21 cellular contexts compared by ENCODE assay signal in the genomic region with DNA sequence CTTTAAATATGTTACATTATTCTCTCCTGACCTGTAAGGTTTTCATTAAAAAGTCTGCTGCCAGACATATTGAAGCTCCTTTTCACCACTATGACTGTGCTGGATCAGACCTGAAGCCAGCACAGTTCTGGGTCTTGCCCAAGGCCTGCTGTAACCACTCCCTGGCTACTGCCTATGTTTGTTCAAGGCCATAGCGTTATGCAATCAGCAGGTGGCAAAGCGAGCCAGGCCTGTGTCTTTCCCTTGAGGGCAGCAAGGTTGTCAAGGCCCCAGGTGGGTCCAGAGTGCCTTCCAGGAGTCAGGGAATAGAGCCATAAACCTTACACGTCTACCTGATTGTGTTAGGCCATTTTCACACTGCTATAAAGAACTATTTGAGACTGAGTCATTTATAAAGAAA.
DNase-seq lines count a peak whose midpoint lies in the region; ATAC-seq and TF ChIP-seq lines count a peak whose summit lies in the region.
"Had no signal": no experiment of that assay in that cellular context is flagged by ENCODE, and none has a peak within 500 bp of the region (broad histone marks: within the 10 kb centered on the region; RNA-seq: fewer than 3 reads in every experiment).

No MANE protein-coding gene starts in this region.

- no peak overlapping the region for H3K9ac ChIP-seq in SU-DHL-6 (ENCODE audit: low read length)

- no peaks in the 10 kb centered on the region for H4K20me1 ChIP-seq in SU-DHL-6 (ENCODE audit: low read depth, low read length)

- H3K9me3 ChIP-seq in SU-DHL-6 (ENCODE audit: insufficient read depth, low read length), result peaks cover 14% of the 10 kb centered on the region; the same call in 1 of the 2 replicates
- H3K9me3 ChIP-seq in transverse colon, result peaks cover 6 to 24% of the 10 kb centered on the region in 2 donors
- peaks cover 0 to 23% (median 5%) of the 10 kb centered on the region in 4 donors for H3K9me3 ChIP-seq in upper lobe of left lung

- in situ Hi-C loops in transverse colon (cut with MboI; ENCODE audit: low pct_ligation_motif_present in 1 of 4, low pct_unique_long_range_greater_than_20kb in 1 of 4, low sequenced_read_pairs in 3 of 4), result no loop called here

- TF ChIP-seq CTCF in SU-DHL-6 (IDR thresholded peaks at IDR 0.05; ENCODE audit: insufficient read depth, low read length, poor library complexity, severe bottlenecking) (no peak), transverse colon (IDR thresholded peaks at IDR 0.05) (peak in 4 of 5 experiments; percentile 15 to 41 (median 29)), upper lobe of left lung (IDR thresholded peaks at IDR 0.05) (no peak)

- H3K36me3 ChIP-seq in SU-DHL-6 (ENCODE audit: low read length) (no peaks in the 10 kb centered on the region), transverse colon (no peaks in the 10 kb centered on the region), upper lobe of left lung (no peaks in the 10 kb centered on the region)
- H3K36me3 ChIP-seq: MG63 had no signal

- 49% methylated on average over 3 of the region's 3 CpGs; no CpG with 5 or more reads in 1 of the 2 donors for WGBS in transverse colon (ENCODE audit: low coverage in 1 of 2), 2 donors
- WGBS in upper lobe of left lung, 2 donors, result 58 to 72% methylated on average over 3 of the region's 3 CpGs

- peak overlapping the region; percentile 24 for H2AFZ ChIP-seq in SU-DHL-6 (ENCODE audit: low read depth, low read length, severe bottlenecking)
- H2AFZ ChIP-seq: GM23338 had no signal

- H3K27ac ChIP-seq in SU-DHL-6 (ENCODE audit: low read depth, low read length), result no peak overlapping the region
- H3K27ac ChIP-seq in transverse colon, result no peak overlapping the region
- H3K27ac ChIP-seq in upper lobe of left lung, result no peak overlapping the region

- no peak for TF ChIP-seq EP300 in transverse colon (IDR thresholded peaks at IDR 0.05; ENCODE audit: low read depth)
- TF ChIP-seq EP300 in upper lobe of left lung (IDR thresholded peaks at IDR 0.05), result no peak

- H3K4me2 ChIP-seq in SU-DHL-6 (ENCODE audit: low read depth, low read length, poor library complexity, severe bottlenecking), result no peak overlapping the region
- H3K4me2 ChIP-seq: GM23338 had no signal

- H3K27me3 ChIP-seq in SU-DHL-6 (ENCODE audit: low read length) (no peaks in the 10 kb centered on the region), transverse colon (no peaks in the 10 kb centered on the region), upper lobe of left lung (no peaks in the 10 kb centered on the region)
- H3K27me3 ChIP-seq: MG63 had no signal

- no peaks in the 10 kb centered on the region for H3F3A ChIP-seq in SU-DHL-6 (ENCODE audit: insufficient read depth)

- TF ChIP-seq POLR2A in transverse colon (IDR thresholded peaks at IDR 0.05) (no peak), upper lobe of left lung (IDR thresholded peaks at IDR 0.05) (no peak)

- no peaks in the 10 kb centered on the region for H3K79me2 ChIP-seq in SU-DHL-6 (ENCODE audit: insufficient read depth, low read length)

- intact Hi-C loops in left colon (cut with DNase I, micrococcal nuclease), result no loop called here
- intact Hi-C loops in transverse colon (cut with DNase I; ENCODE audit: low total_unique reads), result no loop called here

- H3K4me3 ChIP-seq in SU-DHL-6 (ENCODE audit: insufficient read depth, low read length, poor library complexity, severe bottlenecking), result no peak overlapping the region
- no peak overlapping the region for H3K4me3 ChIP-seq in transverse colon
- no peak overlapping the region for H3K4me3 ChIP-seq in upper lobe of left lung
- H3K4me3 ChIP-seq: GM12878, GM23338, MG63 had no signal

- ATAC-seq in left colon (peak; percentile 99), upper lobe of left lung (ENCODE audit: low FRiP score in 2 of 2) (no peak), GM21786 (IDR thresholded peaks at IDR 0.05; ENCODE audit: unreplicated experiment) (no peak)
- ATAC-seq: CD8-positive, alpha-beta T cell; GM12878; GM23338 had no signal

- no peaks in the 10 kb centered on the region for H3K9me2 ChIP-seq in SU-DHL-6 (replicated peaks; ENCODE audit: insufficient read depth, low read length)

- DNase-seq in DMS53 (lab: John Stamatoyannopoulos, UW) (peak; percentile 32), DMS53 treated with DMSO at 0.1 percent for 48 hours (lab: John Stamatoyannopoulos, UW; ENCODE audit: unreplicated experiment) (no peak), left colon (peak; percentile 33 to 41), transverse colon (peak; percentile 67), upper lobe of left lung (no peak), activated gamma-delta T cell (lab: John Stamatoyannopoulos, UW) (no peak)
- DNase-seq: 8988T; CD8-positive, alpha-beta T cell; DMS79 treated with DMSO at 0.1 percent for 48 hours; GDM1; KG1; MG63; NCI-H1105 treated with DMSO at 0.1 percent for 48 hours; NCI-H187; NCI-H345; NCI-H526 treated with DMSO at 0.1 percent for 48 hours; SIG-M5 had no signal

- H3K4me1 ChIP-seq in transverse colon, result no peaks in the 10 kb centered on the region
- no peaks in the 10 kb centered on the region for H3K4me1 ChIP-seq in upper lobe of left lung

Comparison
In these comparisons a context has a peak if more than half of its experiments do, and no peak if none do; other contexts are left out.
1. DNase-seq: peak in DMS53 (single experiment), left colon (2 of 2) and transverse colon (single experiment); none in DMS53 treated with DMSO at 0.1 percent for 48 hours (single experiment), upper lobe of left lung (0 of 2) and activated gamma-delta T cell (single experiment).
2. CTCF ChIP-seq: peak in transverse colon (4 of 5); none in SU-DHL-6 (single experiment) and upper lobe of left lung (0 of 6).